Comparison of ENCODE assay signal across 22 cellular contexts in the genomic region with DNA sequence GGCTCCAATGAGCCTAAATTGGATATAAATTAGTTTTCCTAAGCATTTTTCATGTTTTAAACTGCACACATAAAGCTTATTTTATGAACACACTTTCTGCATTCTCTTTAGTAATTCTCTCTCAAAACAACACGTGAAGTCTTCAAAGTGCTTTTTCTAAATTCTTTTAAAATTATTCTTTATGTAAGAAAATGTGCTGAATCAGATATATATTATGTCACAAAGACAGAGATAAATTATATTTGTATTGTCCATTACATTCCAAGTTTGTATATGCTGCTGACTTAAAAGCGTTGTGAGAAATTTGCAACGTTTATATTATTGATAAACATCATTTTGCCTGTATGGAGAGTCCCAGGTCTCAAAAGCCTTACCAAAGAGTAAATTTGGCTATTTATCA.
DNase-seq lines count a peak whose midpoint lies in the region; ATAC-seq, FAIRE-seq and TF ChIP-seq lines count a peak whose summit lies in the region.
"Had no signal": no experiment of that assay in that cellular context is flagged by ENCODE, and none has a peak within 500 bp of the region (broad histone marks: within the 10 kb centered on the region; RNA-seq: fewer than 3 reads in every experiment).

No MANE protein-coding gene starts in this region.

- ATAC-seq in A549, result no peak
- no peak for ATAC-seq in activated B cell treated with CpG ODN at 0.5 μM for 24 hours (ENCODE audit: low read depth)
- ATAC-seq: CD8-positive, alpha-beta T cell; GM12878 had no signal

- peaks cover 88% of the 10 kb centered on the region for H3K79me2 ChIP-seq in smooth muscle cell (ENCODE audit: low read depth)

- peaks cover 5% of the 10 kb centered on the region for H4K20me1 ChIP-seq in smooth muscle cell (ENCODE audit: low read depth)
- H4K20me1 ChIP-seq: BLaER1 had no signal

- intact Hi-C loops in activated B cell treated with CpG ODN at 0.5 μM for 24 hours (cut with micrococcal nuclease), result no loop called here

- H3K4me2 ChIP-seq in A549 (no peak overlapping the region), smooth muscle cell (peak overlapping the region; percentile 70)
- H3K4me2 ChIP-seq: BLaER1 had no signal

- no peaks in the 10 kb centered on the region for H3K27me3 Mint-ChIP-seq in activated B cell treated with CpG ODN at 0.5 μM for 24 hours
- H3K27me3 Mint-ChIP-seq in osteocyte (ENCODE audit: unreplicated experiment), result no peaks in the 10 kb centered on the region
- H3K27me3 Mint-ChIP-seq: B cell had no signal

- H3K4me3 ChIP-seq in A549 (no peak overlapping the region), smooth muscle cell (no peak overlapping the region)
- H3K4me3 ChIP-seq: BLaER1, GM12878, HAP-1 had no signal

- no peak for TF ChIP-seq POLR2A in A549 (IDR thresholded peaks at IDR 0.05; ENCODE audit: low read length)

- H3K4me1 Mint-ChIP-seq in activated B cell treated with CpG ODN at 0.5 μM for 24 hours (peaks cover 27% of the 10 kb centered on the region), osteocyte (ENCODE audit: unreplicated experiment) (peaks cover 60% of the 10 kb centered on the region)
- H3K4me1 Mint-ChIP-seq: B cell; CD4-positive, CD25-positive, alpha-beta regulatory T cell had no signal

- H3K9me3 ChIP-seq in A549 (no peaks in the 10 kb centered on the region), smooth muscle cell (replicated peaks; ENCODE audit: low read depth) (no peaks in the 10 kb centered on the region)
- H3K9me3 ChIP-seq: BLaER1, Caco-2, HAP-1 had no signal

- no peak overlapping the region for H3K27ac ChIP-seq in A549
- no peak overlapping the region for H3K27ac ChIP-seq in smooth muscle cell (ENCODE audit: low read depth)
- H3K27ac ChIP-seq: BLaER1, C4-2B had no signal

- no peaks in the 10 kb centered on the region for H3K36me3 ChIP-seq in smooth muscle cell (ENCODE audit: low read depth)
- H3K36me3 ChIP-seq: BLaER1, HAP-1 had no signal

- no peak for TF ChIP-seq EP300 in A549 (IDR thresholded peaks at IDR 0.05)

- H3K4me1 ChIP-seq in A549 (no peaks in the 10 kb centered on the region), smooth muscle cell (ENCODE audit: low read depth) (peaks cover 23% of the 10 kb centered on the region)
- H3K4me1 ChIP-seq: BLaER1 had no signal

- CTCF ChIA-PET in A549 (lab: Yijun Ruan, JAX) (no interaction called here), activated B cell treated with CpG ODN at 0.5 μM for 24 hours (lab: Charles Lee) (no interaction called here)

- POLR2A ChIA-PET in A549 (lab: Yijun Ruan, JAX) (no interaction called here), activated B cell treated with CpG ODN at 0.5 μM for 24 hours (lab: Charles Lee) (interaction anchor here (0.6 to 1.7 kb wide), 3 partner anchors 69 to 235 kb away, joined by 3 to 6 read pairs (median 4); no protein-coding TSS in a partner anchor)

- H2AFZ ChIP-seq in smooth muscle cell (ENCODE audit: low read depth), result no peak overlapping the region

- H3K9ac ChIP-seq in smooth muscle cell (ENCODE audit: low read depth), result no peak overlapping the region
- H3K9ac ChIP-seq: BLaER1 had no signal

- H3K27me3 ChIP-seq in smooth muscle cell (ENCODE audit: low read depth), result no peaks in the 10 kb centered on the region
- H3K27me3 ChIP-seq: BLaER1 had no signal

- no peak for TF ChIP-seq CTCF in A549 (IDR thresholded peaks at IDR 0.05)
- no peak for TF ChIP-seq CTCF in D721Med (IDR thresholded peaks at IDR 0.05; ENCODE audit: insufficient read depth, missing control alignments)
- no peak for TF ChIP-seq CTCF in activated B cell treated with CpG ODN at 0.5 μM for 24 hours (IDR thresholded peaks at IDR 0.05)
- TF ChIP-seq CTCF in smooth muscle cell (IDR thresholded peaks at IDR 0.05; ENCODE audit: borderline replicate concordance, insufficient read depth, poor library complexity, severe bottlenecking), result no peak
- TF ChIP-seq CTCF in osteocyte (IDR thresholded peaks at IDR 0.05), result no peak

- no peak for TF ChIP-seq RAD21 in A549 (conservative IDR thresholded peaks at IDR 0.05 in 1 of 2, IDR thresholded peaks at IDR 0.05 in 1 of 2)

- DNase-seq in A549 (ENCODE audit: low read depth in 1 of 2, low spot score in 1 of 2), result no peak
- no peak for DNase-seq in D721Med (ENCODE audit: insufficient read length, low spot score)
- no peak for DNase-seq in activated B cell treated with CpG ODN at 0.5 μM for 24 hours
- DNase-seq in smooth muscle cell (lab: John Stamatoyannopoulos, UW; ENCODE audit: unreplicated experiment), result no peak
- no peak for DNase-seq in NCI-H2227 treated with DMSO at 0.1 percent for 48 hours (lab: John Stamatoyannopoulos, UW)
- DNase-seq in osteocyte (ENCODE audit: extremely low spot score, unreplicated experiment), result no peak
- DNase-seq: Caco-2; CD4-positive, CD25-positive, alpha-beta regulatory T cell; CD8-positive, alpha-beta T cell; DMS 273 treated with DMSO at 0.1 percent for 48 hours; DMS79; EL; GDM1; GOT3; HFFc6 had no signal

- H3F3A ChIP-seq in smooth muscle cell (ENCODE audit: low read depth), result no peaks in the 10 kb centered on the region

- WGBS in A549 (ENCODE audit: missing lambda C conversion rate), result 2% methylated on average over 3 of the region's 3 CpGs
- 91% methylated on average over 3 of the region's 3 CpGs for WGBS in smooth muscle cell (ENCODE audit: low lambda C conversion rate)

- FAIRE-seq in A549 (lab: Jason Lieb, UNC), result no peak
- FAIRE-seq in D721Med (lab: Jason Lieb, UNC), result peak; percentile 35
- FAIRE-seq: GM12878, GM18507, H54 had no signal

- H3K4me3 Mint-ChIP-seq in activated B cell treated with CpG ODN at 0.5 μM for 24 hours (no peak overlapping the region), osteocyte (ENCODE audit: unreplicated experiment) (no peak overlapping the region)
- H3K4me3 Mint-ChIP-seq: B cell; CD4-positive, CD25-positive, alpha-beta regulatory T cell; CD8-positive, alpha-beta T cell; HFFc6 had no signal

- H3K27ac Mint-ChIP-seq in activated B cell treated with CpG ODN at 0.5 μM for 24 hours (peak overlapping the region; percentile 43), osteocyte (ENCODE audit: unreplicated experiment) (no peak overlapping the region)
- H3K27ac Mint-ChIP-seq: B cell; CD4-positive, CD25-positive, alpha-beta regulatory T cell; CD8-positive, alpha-beta T cell; HFFc6 had no signal

- H3K9me3 Mint-ChIP-seq in activated B cell treated with CpG ODN at 0.5 μM for 24 hours (no peaks in the 10 kb centered on the region), osteocyte (ENCODE audit: unreplicated experiment) (peaks cover 11% of the 10 kb centered on the region)
- H3K9me3 Mint-ChIP-seq: CD8-positive, alpha-beta T cell had no signal

- H3K36me3 Mint-ChIP-seq in activated B cell treated with CpG ODN at 0.5 μM for 24 hours (ENCODE audit: low read depth) (no peaks in the 10 kb centered on the region), osteocyte (ENCODE audit: unreplicated experiment) (no peaks in the 10 kb centered on the region)
- H3K36me3 Mint-ChIP-seq: CD4-positive, CD25-positive, alpha-beta regulatory T cell; CD8-positive, alpha-beta T cell had no signal

TF ChIP-seq in A549, 52 proteins besides CTCF, POLR2A, EP300 and RAD21:
- TF ChIP-seq, protein P1, sequence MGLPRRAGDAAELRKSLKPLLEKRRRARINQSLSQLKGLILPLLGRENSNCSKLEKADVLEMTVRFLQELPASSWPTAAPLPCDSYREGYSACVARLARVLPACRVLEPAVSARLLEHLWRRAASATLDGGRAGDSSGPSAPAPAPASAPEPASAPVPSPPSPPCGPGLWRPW (IDR thresholded peaks at IDR 0.05), result no peak
- no peak for TF ChIP-seq RARB (CRISPR knock-in tag; IDR thresholded peaks at IDR 0.05)
- TF ChIP-seq KDM1A (IDR thresholded peaks at IDR 0.05; ENCODE audit: low read depth), result no peak
- peak; percentile 42 for TF ChIP-seq MAFK (IDR thresholded peaks at IDR 0.05; ENCODE audit: partially characterized antibody)
- TF ChIP-seq FOSB (CRISPR knock-in tag; IDR thresholded peaks at IDR 0.05), result no peak
